In the genomic region with DNA sequence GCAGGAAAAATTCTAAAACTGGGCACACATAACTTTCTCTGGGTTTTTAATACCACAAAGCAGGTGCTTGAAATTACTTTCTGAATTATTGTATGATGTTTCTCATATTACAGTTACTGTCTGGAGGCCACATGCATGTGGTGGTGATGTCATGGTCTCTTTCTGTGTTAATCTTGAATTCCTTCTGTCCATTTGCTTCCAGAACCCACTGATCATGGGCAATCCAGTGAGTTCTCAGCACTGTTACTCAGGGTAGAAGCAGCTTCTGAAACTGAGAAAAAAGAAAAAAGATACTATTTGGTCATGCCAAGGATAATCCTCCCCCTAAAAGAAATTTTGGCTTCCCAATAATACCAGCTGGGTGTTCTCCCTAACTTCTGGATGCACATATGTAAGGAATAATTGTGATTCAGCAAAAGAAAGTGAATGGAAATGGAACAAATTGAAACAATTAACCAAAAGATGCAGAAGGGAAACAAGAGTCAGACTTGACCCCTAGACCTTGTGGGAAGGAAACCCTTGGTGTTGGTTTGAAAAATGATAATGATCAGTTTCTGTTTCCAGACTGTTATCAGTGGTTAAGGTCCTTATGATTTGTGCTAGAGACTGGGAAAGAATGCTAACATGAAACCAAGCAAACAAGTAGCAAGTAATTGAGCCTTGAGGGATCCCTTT, we compare ENCODE assay signal across 1 cellular context.
TF ChIP-seq lines count a peak whose summit lies in the region.

No MANE protein-coding gene starts in this region.

TF ChIP-seq in SK-N-SH treated with all-trans-retinoic acid at 6 μM for 48 hours, 23 proteins besides CTCF, POLR2A, EP300 and RAD21 (continued from another document):
- TF ChIP-seq, protein P1, sequence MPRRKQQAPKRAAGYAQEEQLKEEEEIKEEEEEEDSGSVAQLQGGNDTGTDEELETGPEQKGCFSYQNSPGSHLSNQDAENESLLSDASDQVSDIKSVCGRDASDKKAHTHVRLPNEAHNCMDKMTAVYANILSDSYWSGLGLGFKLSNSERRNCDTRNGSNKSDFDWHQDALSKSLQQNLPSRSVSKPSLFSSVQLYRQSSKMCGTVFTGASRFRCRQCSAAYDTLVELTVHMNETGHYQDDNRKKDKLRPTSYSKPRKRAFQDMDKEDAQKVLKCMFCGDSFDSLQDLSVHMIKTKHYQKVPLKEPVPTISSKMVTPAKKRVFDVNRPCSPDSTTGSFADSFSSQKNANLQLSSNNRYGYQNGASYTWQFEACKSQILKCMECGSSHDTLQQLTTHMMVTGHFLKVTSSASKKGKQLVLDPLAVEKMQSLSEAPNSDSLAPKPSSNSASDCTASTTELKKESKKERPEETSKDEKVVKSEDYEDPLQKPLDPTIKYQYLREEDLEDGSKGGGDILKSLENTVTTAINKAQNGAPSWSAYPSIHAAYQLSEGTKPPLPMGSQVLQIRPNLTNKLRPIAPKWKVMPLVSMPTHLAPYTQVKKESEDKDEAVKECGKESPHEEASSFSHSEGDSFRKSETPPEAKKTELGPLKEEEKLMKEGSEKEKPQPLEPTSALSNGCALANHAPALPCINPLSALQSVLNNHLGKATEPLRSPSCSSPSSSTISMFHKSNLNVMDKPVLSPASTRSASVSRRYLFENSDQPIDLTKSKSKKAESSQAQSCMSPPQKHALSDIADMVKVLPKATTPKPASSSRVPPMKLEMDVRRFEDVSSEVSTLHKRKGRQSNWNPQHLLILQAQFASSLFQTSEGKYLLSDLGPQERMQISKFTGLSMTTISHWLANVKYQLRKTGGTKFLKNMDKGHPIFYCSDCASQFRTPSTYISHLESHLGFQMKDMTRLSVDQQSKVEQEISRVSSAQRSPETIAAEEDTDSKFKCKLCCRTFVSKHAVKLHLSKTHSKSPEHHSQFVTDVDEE (CRISPR knock-in tag; IDR thresholded peaks at IDR 0.05), result no peak
- no peak for TF ChIP-seq ZNF8 (CRISPR knock-in tag; IDR thresholded peaks at IDR 0.05)
- TF ChIP-seq, protein P2, sequence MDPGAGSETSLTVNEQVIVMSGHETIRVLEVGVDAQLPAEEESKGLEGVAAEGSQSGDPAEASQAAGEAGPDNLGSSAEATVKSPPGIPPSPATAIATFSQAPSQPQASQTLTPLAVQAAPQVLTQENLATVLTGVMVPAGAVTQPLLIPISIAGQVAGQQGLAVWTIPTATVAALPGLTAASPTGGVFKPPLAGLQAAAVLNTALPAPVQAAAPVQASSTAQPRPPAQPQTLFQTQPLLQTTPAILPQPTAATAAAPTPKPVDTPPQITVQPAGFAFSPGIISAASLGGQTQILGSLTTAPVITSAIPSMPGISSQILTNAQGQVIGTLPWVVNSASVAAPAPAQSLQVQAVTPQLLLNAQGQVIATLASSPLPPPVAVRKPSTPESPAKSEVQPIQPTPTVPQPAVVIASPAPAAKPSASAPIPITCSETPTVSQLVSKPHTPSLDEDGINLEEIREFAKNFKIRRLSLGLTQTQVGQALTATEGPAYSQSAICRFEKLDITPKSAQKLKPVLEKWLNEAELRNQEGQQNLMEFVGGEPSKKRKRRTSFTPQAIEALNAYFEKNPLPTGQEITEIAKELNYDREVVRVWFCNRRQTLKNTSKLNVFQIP (CRISPR knock-in tag; IDR thresholded peaks at IDR 0.05; ENCODE audit: borderline replicate concordance, low read depth), result no peak
- TF ChIP-seq ZNF70 (CRISPR knock-in tag; IDR thresholded peaks at IDR 0.05), result no peak
- TF ChIP-seq GLIS3 (CRISPR knock-in tag; IDR thresholded peaks at IDR 0.05), result no peak
- TF ChIP-seq SNAI2 (CRISPR knock-in tag; IDR thresholded peaks at IDR 0.05), result no peak
